Comparison of ENCODE assay signal across 26 cellular contexts in the genomic region with DNA sequence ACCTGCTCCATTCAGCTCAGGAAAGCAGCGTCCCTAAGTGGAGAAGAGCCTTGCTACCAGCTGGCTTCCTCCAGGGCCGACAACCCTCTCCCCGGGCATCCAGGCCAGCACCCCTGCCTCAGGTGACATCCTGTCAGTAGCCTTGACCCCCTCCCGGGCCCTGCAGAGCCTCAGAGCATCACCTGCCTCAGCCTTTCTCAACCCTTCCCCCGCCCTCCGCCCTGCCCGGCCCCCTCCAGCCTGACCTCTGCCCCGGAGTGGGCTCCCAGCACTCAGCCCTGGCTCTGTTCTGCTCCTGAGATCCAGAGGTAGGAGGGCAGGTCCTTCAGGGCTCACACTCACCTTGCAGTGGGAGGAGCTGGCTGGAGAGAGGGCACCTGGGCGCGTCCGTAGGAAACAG.
"Had no signal": no experiment of that assay in that cellular context is flagged by ENCODE, and none has a peak within 500 bp of the region (broad histone marks: within the 10 kb centered on the region; RNA-seq: fewer than 3 reads in every experiment).

No MANE protein-coding gene starts in this region.

- H3K27me3 Mint-ChIP-seq: activated CD8-positive, alpha-beta T cell treated with anti-CD3 and anti-CD28 coated beads for 36 hours; activated naive CD8-positive, alpha-beta T cell treated with anti-CD3 and anti-CD28 coated beads, Interleukin-2, amount 10 ng/mL, durations not matched to agents 7 days and 5 days had no signal

- H3K4me3 Mint-ChIP-seq: activated CD8-positive, alpha-beta T cell treated with anti-CD3 and anti-CD28 coated beads for 36 hours; activated naive CD8-positive, alpha-beta T cell treated with anti-CD3 and anti-CD28 coated beads, Interleukin-2, amount 10 ng/mL, durations not matched to agents 7 days and 5 days; activated T-cell treated with anti-CD3 and anti-CD28 coated beads, Interleukin-2, amount 50 U/mL, for 72 hours had no signal

- H3K27ac Mint-ChIP-seq: activated naive CD8-positive, alpha-beta T cell treated with anti-CD3 and anti-CD28 coated beads, Interleukin-2, amount 10 ng/mL, durations not matched to agents 7 days and 5 days; activated T-cell treated with anti-CD3 and anti-CD28 coated beads, Interleukin-2, amount 50 U/mL, for 72 hours had no signal

- H3K9me3 Mint-ChIP-seq: activated CD8-positive, alpha-beta T cell treated with anti-CD3 and anti-CD28 coated beads for 36 hours; activated naive CD8-positive, alpha-beta T cell treated with anti-CD3 and anti-CD28 coated beads, Interleukin-2, amount 10 ng/mL, durations not matched to agents 7 days and 5 days; activated T-cell treated with anti-CD3 and anti-CD28 coated beads, Interleukin-2, amount 50 U/mL, for 72 hours had no signal

- DNase-seq: activated CD4-positive, CD25-positive, alpha-beta regulatory T cell; activated CD8-positive, alpha-beta memory T cell treated with anti-CD3 and anti-CD28 coated beads, Interleukin-2, amount 50 U/mL, for 4 hours; activated CD8-positive, alpha-beta T cell treated with anti-CD3 and anti-CD28 coated beads for 36 hours; activated naive CD4-positive, alpha-beta T cell treated with anti-CD3 and anti-CD28 coated beads, Interleukin-2, amount 50 U/mL, for 16 hours; activated naive CD8-positive, alpha-beta T cell treated with anti-CD3 and anti-CD28 coated beads, Interleukin-2, amount 10 ng/mL, durations not matched to agents 7 days and 5 days; activated T-cell treated with anti-CD3 and anti-CD28 coated beads, Interleukin-2, amount 50 U/mL, for 72 hours; adrenal gland; anterior cingulate cortex; caudate nucleus; MG63; MV-4-11; NCI-H1092 treated with DMSO at 0.1 percent for 48 hours; NCI-H1417 treated with DMSO at 0.1 percent for 48 hours; NCI-H1694; NCI-H2029; NCI-H345; NCI-H510A; NCI-H526 treated with DMSO at 0.1 percent for 48 hours; NCI-H82; OCI-M1; Right ventricle myocardium superior; RPMI8226; SJCRH30; T-helper 2 cell; T1000 had no signal

- ATAC-seq: activated CD8-positive, alpha-beta T cell treated with anti-CD3 and anti-CD28 coated beads for 36 hours; activated T-cell treated with anti-CD3 and anti-CD28 coated beads, Interleukin-2, amount 50 U/mL, for 72 hours; Panc1 had no signal
